8 cellular contexts compared by ENCODE assay signal in the genomic region with DNA sequence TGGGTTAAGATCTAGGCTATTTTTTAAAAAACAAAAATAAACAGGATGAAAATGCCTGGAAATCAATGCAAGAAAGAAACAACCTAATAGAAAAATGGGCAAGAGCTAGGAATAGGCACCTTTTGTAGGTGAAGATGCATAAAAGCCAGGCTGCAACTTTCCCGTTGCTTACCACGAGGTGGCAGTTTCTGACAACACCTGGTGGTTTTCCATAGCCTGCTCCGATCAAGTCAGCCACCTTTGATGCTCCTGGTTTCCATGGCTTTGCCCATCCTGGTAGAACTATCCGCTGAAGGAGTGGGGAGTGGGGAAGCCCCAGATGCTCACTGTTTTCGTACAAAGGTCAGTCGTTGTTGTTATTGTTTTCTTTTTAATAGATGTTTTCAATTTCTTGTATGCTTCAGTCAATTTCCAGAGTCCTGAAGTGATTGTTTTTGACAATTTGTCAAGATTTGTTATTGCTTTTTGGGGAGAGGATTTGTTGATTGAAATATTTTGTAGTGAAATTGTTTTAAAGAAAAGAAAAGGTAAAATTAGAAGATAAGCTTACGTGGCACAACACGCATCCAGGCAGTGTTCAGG. TPM values are rescaled to one million over a fixed set of nuclear protein-coding genes. Genes with fewer than 3 reads are reported as not detected.
DNase-seq lines count a peak whose midpoint lies in the region; ATAC-seq and TF ChIP-seq lines count a peak whose summit lies in the region.

No MANE protein-coding gene starts in this region.

- H3K4me1 ChIP-seq in DOHH2 (ENCODE audit: control insufficient read depth, low read length), result no peaks in the 10 kb centered on the region
- H3K4me1 ChIP-seq in right lobe of liver, result no peaks in the 10 kb centered on the region

- no peaks in the 10 kb centered on the region for H3K9me2 ChIP-seq in DOHH2 (replicated peaks; ENCODE audit: control insufficient read depth, low read length)

- H3K36me3 Mint-ChIP-seq in natural killer cell treated with Interleukin-12 subunit alpha and Interleukin-12 subunit beta and Interleukin-15 and Interleukin-18, amount 100 ng/mL, for 72 hours, result no peaks in the 10 kb centered on the region

- 35% methylated on average over 8 of the region's 8 CpGs for WGBS in right lobe of liver (ENCODE audit: insufficient coverage, low coverage, low lambda C conversion rate, missing lambda C conversion rate)

- H3K9me3 Mint-ChIP-seq in natural killer cell treated with Interleukin-12 subunit alpha and Interleukin-12 subunit beta and Interleukin-15 and Interleukin-18, amount 100 ng/mL, for 72 hours, result no peaks in the 10 kb centered on the region

- no peak overlapping the region for H3K4me2 ChIP-seq in DOHH2 (ENCODE audit: low read length)

- H3K4me1 Mint-ChIP-seq in natural killer cell treated with Interleukin-12 subunit alpha and Interleukin-12 subunit beta and Interleukin-15 and Interleukin-18, amount 100 ng/mL, for 72 hours (ENCODE audit: low read depth in 2 of 2), result no peaks in the 10 kb centered on the region

- ATAC-seq in right lobe of liver (peak; percentile 88 to 94 (median 92)), GM18520 (IDR thresholded peaks at IDR 0.05; ENCODE audit: unreplicated experiment) (no peak), HG02885 (IDR thresholded peaks at IDR 0.05; ENCODE audit: poor library complexity, unreplicated experiment) (no peak), HG02759 (IDR thresholded peaks at IDR 0.05; ENCODE audit: unreplicated experiment) (no peak)
- no peak for ATAC-seq in natural killer cell treated with Interleukin-12 subunit alpha and Interleukin-12 subunit beta and Interleukin-15 and Interleukin-18, amount 100 ng/mL, for 72 hours

- no peak overlapping the region for H3K27ac Mint-ChIP-seq in natural killer cell treated with Interleukin-12 subunit alpha and Interleukin-12 subunit beta and Interleukin-15 and Interleukin-18, amount 100 ng/mL, for 72 hours

- no peaks in the 10 kb centered on the region for H3K9me3 ChIP-seq in DOHH2 (ENCODE audit: control insufficient read depth, insufficient read depth, low read length)
- peaks cover 11% of the 10 kb centered on the region for H3K9me3 ChIP-seq in WERI-Rb-1 (ENCODE audit: severe bottlenecking)
- no peaks in the 10 kb centered on the region for H3K9me3 ChIP-seq in right lobe of liver

- H3K27me3 Mint-ChIP-seq in natural killer cell treated with Interleukin-12 subunit alpha and Interleukin-12 subunit beta and Interleukin-15 and Interleukin-18, amount 100 ng/mL, for 72 hours, result peaks cover 13 to 18% of the 10 kb centered on the region in 2 donors

- H3K27ac ChIP-seq in DOHH2 (ENCODE audit: low read depth, low read length) (no peak overlapping the region), WERI-Rb-1 (no peak overlapping the region), right lobe of liver (no peak overlapping the region)

- intact Hi-C loops in right lobe of liver (cut with DNase I), result no loop called here

- H3K36me3 ChIP-seq in DOHH2 (ENCODE audit: control insufficient read depth, low read length) (no peaks in the 10 kb centered on the region), WERI-Rb-1 (no peaks in the 10 kb centered on the region), right lobe of liver (no peaks in the 10 kb centered on the region)

- DNase-seq in NCI-H1105 treated with DMSO at 0.1 percent for 48 hours (lab: John Stamatoyannopoulos, UW), result peak; percentile 79
- peak; percentile 86 for DNase-seq in WERI-Rb-1
- peak in 2 of 3 donors; percentile 37 to 63 for DNase-seq in right lobe of liver
- no peak for DNase-seq in natural killer cell treated with Interleukin-12 subunit alpha and Interleukin-12 subunit beta and Interleukin-15 and Interleukin-18, amount 100 ng/mL, for 72 hours (ENCODE audit: low spot score)

- no peak overlapping the region for H3K4me3 Mint-ChIP-seq in natural killer cell treated with Interleukin-12 subunit alpha and Interleukin-12 subunit beta and Interleukin-15 and Interleukin-18, amount 100 ng/mL, for 72 hours

- no peaks in the 10 kb centered on the region for H4K20me1 ChIP-seq in DOHH2 (ENCODE audit: control insufficient read depth, insufficient read depth, low read depth, low read length)

- H3F3A ChIP-seq in DOHH2 (ENCODE audit: control insufficient read depth, insufficient read depth), result no peaks in the 10 kb centered on the region

- H3K27me3 ChIP-seq in DOHH2 (ENCODE audit: control insufficient read depth, low read length) (0 out of 2 replicates have a peak, but pooled peaks cover 3% of the 10 kb centered on the region), WERI-Rb-1 (ENCODE audit: insufficient read depth, low read depth, severe bottlenecking) (peaks cover 90% of the 10 kb centered on the region), right lobe of liver (no peaks in the 10 kb centered on the region)

- H3K4me3 ChIP-seq in DOHH2 (ENCODE audit: low read length) (no peak overlapping the region), WERI-Rb-1 (ENCODE audit: low read depth, low read length) (no peak overlapping the region), right lobe of liver (no peak overlapping the region)

- TF ChIP-seq CTCF in DOHH2 (IDR thresholded peaks at IDR 0.05; ENCODE audit: low read depth, low read length, poor library complexity, severe bottlenecking), result peak; percentile 53
- peak; percentile 99 for TF ChIP-seq CTCF in WERI-Rb-1 (IDR thresholded peaks at IDR 0.05; ENCODE audit: low read depth, low read length)
- TF ChIP-seq CTCF in right lobe of liver (IDR thresholded peaks at IDR 0.05), result peak; percentile 49 to 72 (median 63)

- no peaks in the 10 kb centered on the region for H3K79me2 ChIP-seq in DOHH2 (ENCODE audit: control insufficient read depth, low read length)

- no peak for TF ChIP-seq POLR2A in right lobe of liver (IDR thresholded peaks at IDR 0.05)

RNA-seq across cellular contexts. Expression of a gene that starts 24.1 kb away (rescaled TPM):
- total RNA-seq in right lobe of liver, result 10 to 100 TPM; 23.6 to 48.6 (median 33.1) TPM
- 100 to 1,000 TPM in 1 of 2 donors, 10 to 100 TPM in 1; 95.2 to 123 TPM for total RNA-seq in natural killer cell treated with Interleukin-12 subunit alpha and Interleukin-12 subunit beta and Interleukin-15 and Interleukin-18, amount 100 ng/mL, for 72 hours

RNA-seq across cellular contexts. Expression of a gene that starts 32.1 kb away (rescaled TPM):
- 1 to 10 TPM; 4.0 to 5.6 (median 4.7) TPM for total RNA-seq in right lobe of liver
- total RNA-seq in natural killer cell treated with Interleukin-12 subunit alpha and Interleukin-12 subunit beta and Interleukin-15 and Interleukin-18, amount 100 ng/mL, for 72 hours, result under 1 TPM in 1 of 2 donors, not detected in 1; 0.19 TPM

RNA-seq across cellular contexts. Expression of a gene that starts 32.3 kb away (rescaled TPM):
- 1 to 10 TPM in 5 of 6 experiments, under 1 TPM in 1; 0.92 to 2.2 (median 1.4) TPM for total RNA-seq in right lobe of liver
- total RNA-seq in natural killer cell treated with Interleukin-12 subunit alpha and Interleukin-12 subunit beta and Interleukin-15 and Interleukin-18, amount 100 ng/mL, for 72 hours, result not detected

RNA-seq across cellular contexts. Expression of a gene that starts 33.2 kb away (rescaled TPM):
- under 1 TPM in 1 of 6 experiments, not detected in 5; 0.07 TPM for total RNA-seq in right lobe of liver
- not detected for total RNA-seq in natural killer cell treated with Interleukin-12 subunit alpha and Interleukin-12 subunit beta and Interleukin-15 and Interleukin-18, amount 100 ng/mL, for 72 hours

Comparison
In these comparisons a context has a peak if more than half of its experiments do, and no peak if none do; other contexts are left out.
1. ATAC-seq: peak in right lobe of liver (4 of 4); none in GM18520 (single experiment), HG02885 (single experiment), natural killer cell treated with Interleukin-12 subunit alpha and Interleukin-12 subunit beta and Interleukin-15 and Interleukin-18, amount 100 ng/mL, for 72 hours (0 of 2) and HG02759 (single experiment).
2. RNA of a gene that starts 32.1 kb away (total RNA-seq): 4.0 to 5.6 TPM in right lobe of liver; 0.19 TPM in natural killer cell treated with Interleukin-12 subunit alpha and Interleukin-12 subunit beta and Interleukin-15 and Interleukin-18, amount 100 ng/mL, for 72 hours; every median in the first group is over 4 times any median in the second.
3. Peak in every context shown above with its lines, with median percentiles within 50 percentile points of each other: CTCF ChIP-seq.